1 cellular context compared by ENCODE assay signal in the genomic region with DNA sequence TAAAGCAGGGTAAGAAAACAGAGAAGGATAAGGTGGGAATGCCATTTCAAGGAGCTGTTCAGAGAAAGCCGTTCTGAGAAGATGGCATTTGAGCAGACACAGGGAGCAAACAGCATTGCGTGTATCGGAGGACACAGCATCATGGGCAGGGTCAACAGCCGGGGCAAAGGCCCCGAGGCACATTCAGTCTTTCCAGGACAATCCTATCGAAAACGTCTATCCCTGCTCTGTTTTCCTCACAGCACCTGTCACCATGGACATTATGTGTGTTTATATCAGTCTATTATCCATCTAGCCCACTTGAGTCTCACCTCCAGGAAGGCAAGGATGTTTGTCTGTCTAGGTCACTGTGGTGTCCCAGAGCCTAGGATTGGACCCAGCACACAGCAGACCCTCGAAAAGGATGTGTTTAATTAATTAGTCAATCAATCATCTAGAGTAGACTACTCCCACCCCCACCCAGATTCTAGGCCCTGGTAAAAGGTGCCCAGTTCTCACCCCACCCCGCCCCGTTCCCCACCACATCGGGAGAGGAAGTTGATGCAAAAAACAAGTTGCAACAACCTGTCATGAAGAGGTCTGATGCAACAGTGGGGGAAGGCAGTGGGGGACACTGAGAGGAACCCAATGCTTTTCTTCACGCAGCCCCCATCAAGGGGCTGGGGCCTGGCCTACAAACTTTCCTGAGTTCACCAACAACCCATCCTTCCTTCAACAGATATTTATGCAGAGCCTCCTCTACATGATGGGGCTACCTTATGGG.
TF ChIP-seq lines count a peak whose summit lies in the region.

No MANE protein-coding gene starts in this region.

TF ChIP-seq in GM12878, 131 proteins besides CTCF, POLR2A, EP300 and RAD21 (continued from another document):
- TF ChIP-seq, protein P1, sequence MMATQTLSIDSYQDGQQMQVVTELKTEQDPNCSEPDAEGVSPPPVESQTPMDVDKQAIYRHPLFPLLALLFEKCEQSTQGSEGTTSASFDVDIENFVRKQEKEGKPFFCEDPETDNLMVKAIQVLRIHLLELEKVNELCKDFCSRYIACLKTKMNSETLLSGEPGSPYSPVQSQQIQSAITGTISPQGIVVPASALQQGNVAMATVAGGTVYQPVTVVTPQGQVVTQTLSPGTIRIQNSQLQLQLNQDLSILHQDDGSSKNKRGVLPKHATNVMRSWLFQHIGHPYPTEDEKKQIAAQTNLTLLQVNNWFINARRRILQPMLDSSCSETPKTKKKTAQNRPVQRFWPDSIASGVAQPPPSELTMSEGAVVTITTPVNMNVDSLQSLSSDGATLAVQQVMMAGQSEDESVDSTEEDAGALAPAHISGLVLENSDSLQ (IDR thresholded peaks at IDR 0.05) = no peak
- TF ChIP-seq SMAD1 (IDR thresholded peaks at IDR 0.05; ENCODE audit: low read depth, partially characterized antibody) (no peak), CBFB (IDR thresholded peaks at IDR 0.05; ENCODE audit: low read depth) (no peak), BRCA1 (IDR thresholded peaks at IDR 0.05; ENCODE audit: low read depth, low read length) (no peak), NFIC (IDR thresholded peaks at IDR 0.05; ENCODE audit: low read depth, low read length) (no peak), SPI1 (IDR thresholded peaks at IDR 0.05; ENCODE audit: borderline replicate concordance, insufficient read depth, low read depth, low read length) (peak; percentile 41; the same call in 1 of the 2 replicates), BHLHE40 (IDR thresholded peaks at IDR 0.05; ENCODE audit: borderline replicate concordance in 1 of 2, low read depth in 2 of 2, low read length in 1 of 2) (no peak), CREM (IDR thresholded peaks at IDR 0.05; ENCODE audit: low read depth) (peak; percentile 45; the same call in 1 of the 2 replicates)
- TF ChIP-seq, protein P2, sequence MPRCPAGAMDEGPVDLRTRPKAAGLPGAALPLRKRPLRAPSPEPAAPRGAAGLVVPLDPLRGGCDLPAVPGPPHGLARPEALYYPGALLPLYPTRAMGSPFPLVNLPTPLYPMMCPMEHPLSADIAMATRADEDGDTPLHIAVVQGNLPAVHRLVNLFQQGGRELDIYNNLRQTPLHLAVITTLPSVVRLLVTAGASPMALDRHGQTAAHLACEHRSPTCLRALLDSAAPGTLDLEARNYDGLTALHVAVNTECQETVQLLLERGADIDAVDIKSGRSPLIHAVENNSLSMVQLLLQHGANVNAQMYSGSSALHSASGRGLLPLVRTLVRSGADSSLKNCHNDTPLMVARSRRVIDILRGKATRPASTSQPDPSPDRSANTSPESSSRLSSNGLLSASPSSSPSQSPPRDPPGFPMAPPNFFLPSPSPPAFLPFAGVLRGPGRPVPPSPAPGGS (IDR thresholded peaks at IDR 0.05; ENCODE audit: borderline replicate concordance, insufficient read depth, low read depth, low read length, poor library complexity, severe bottlenecking) = no peak
- TF ChIP-seq, protein P3, sequence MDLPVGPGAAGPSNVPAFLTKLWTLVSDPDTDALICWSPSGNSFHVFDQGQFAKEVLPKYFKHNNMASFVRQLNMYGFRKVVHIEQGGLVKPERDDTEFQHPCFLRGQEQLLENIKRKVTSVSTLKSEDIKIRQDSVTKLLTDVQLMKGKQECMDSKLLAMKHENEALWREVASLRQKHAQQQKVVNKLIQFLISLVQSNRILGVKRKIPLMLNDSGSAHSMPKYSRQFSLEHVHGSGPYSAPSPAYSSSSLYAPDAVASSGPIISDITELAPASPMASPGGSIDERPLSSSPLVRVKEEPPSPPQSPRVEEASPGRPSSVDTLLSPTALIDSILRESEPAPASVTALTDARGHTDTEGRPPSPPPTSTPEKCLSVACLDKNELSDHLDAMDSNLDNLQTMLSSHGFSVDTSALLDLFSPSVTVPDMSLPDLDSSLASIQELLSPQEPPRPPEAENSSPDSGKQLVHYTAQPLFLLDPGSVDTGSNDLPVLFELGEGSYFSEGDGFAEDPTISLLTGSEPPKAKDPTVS (IDR thresholded peaks at IDR 0.05; ENCODE audit: low read depth, low read length) = no peak
- TF ChIP-seq, protein P4, sequence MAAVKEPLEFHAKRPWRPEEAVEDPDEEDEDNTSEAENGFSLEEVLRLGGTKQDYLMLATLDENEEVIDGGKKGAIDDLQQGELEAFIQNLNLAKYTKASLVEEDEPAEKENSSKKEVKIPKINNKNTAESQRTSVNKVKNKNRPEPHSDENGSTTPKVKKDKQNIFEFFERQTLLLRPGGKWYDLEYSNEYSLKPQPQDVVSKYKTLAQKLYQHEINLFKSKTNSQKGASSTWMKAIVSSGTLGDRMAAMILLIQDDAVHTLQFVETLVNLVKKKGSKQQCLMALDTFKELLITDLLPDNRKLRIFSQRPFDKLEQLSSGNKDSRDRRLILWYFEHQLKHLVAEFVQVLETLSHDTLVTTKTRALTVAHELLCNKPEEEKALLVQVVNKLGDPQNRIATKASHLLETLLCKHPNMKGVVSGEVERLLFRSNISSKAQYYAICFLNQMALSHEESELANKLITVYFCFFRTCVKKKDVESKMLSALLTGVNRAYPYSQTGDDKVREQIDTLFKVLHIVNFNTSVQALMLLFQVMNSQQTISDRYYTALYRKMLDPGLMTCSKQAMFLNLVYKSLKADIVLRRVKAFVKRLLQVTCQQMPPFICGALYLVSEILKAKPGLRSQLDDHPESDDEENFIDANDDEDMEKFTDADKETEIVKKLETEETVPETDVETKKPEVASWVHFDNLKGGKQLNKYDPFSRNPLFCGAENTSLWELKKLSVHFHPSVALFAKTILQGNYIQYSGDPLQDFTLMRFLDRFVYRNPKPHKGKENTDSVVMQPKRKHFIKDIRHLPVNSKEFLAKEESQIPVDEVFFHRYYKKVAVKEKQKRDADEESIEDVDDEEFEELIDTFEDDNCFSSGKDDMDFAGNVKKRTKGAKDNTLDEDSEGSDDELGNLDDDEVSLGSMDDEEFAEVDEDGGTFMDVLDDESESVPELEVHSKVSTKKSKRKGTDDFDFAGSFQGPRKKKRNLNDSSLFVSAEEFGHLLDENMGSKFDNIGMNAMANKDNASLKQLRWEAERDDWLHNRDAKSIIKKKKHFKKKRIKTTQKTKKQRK (IDR thresholded peaks at IDR 0.05; ENCODE audit: low read depth, low read length) = no peak
- TF ChIP-seq, protein P5, sequence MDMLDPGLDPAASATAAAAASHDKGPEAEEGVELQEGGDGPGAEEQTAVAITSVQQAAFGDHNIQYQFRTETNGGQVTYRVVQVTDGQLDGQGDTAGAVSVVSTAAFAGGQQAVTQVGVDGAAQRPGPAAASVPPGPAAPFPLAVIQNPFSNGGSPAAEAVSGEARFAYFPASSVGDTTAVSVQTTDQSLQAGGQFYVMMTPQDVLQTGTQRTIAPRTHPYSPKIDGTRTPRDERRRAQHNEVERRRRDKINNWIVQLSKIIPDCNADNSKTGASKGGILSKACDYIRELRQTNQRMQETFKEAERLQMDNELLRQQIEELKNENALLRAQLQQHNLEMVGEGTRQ (IDR thresholded peaks at IDR 0.05; ENCODE audit: borderline replicate concordance, low read depth, low read length) = no peak
